Comparison of ENCODE assay signal across 23 cellular contexts in genomic region chr7:92035576-92035975, GRCh38.
"Had no signal": no experiment of that assay in that cellular context is flagged by ENCODE, and none has a peak within 500 bp of the region (broad histone marks: within the 10 kb centered on the region; RNA-seq: fewer than 3 reads in every experiment).

No MANE protein-coding gene starts in this region.

- H3K36me3 ChIP-seq: colonic mucosa, ovary had no signal

- H3K9me3 ChIP-seq: colonic mucosa, gastrocnemius medialis, ovary, right lobe of liver, thoracic aorta, tibial nerve, upper lobe of left lung had no signal

- H3K4me1 Mint-ChIP-seq: memory B cell; nephron progenitor cell; stimulated activated naive B cell treated with anti-CD40 and anti-IgM and Interleukin-4, amounts not matched to agents 10 μg/mL and 1 μg/mL and 100 μg/mL, for 72 hours had no signal

- H3K4me3 ChIP-seq: colonic mucosa, gastrocnemius medialis, lung, ovary, right lobe of liver, thoracic aorta, tibial nerve, upper lobe of left lung had no signal

- H3K27ac Mint-ChIP-seq: dendritic cell treated with granulocyte-macrophage colony-stimulating factor and Interleukin-4, amounts not matched to agents 40 ng/mL and 50 ng/mL, for 4 days; memory B cell; nephron progenitor cell; stimulated activated naive B cell treated with anti-CD40 and anti-IgM and Interleukin-4, amounts not matched to agents 10 μg/mL and 1 μg/mL and 100 μg/mL, for 72 hours; stimulated activated naive CD8-positive, alpha-beta T cell treated with anti-CD3 and anti-CD28 coated beads, Interleukin-15, Interleukin-2, amounts not matched to agents 100 ng/mL and 50 ng/mL, for 24 hours had no signal

- H3K9me3 Mint-ChIP-seq: dendritic cell treated with granulocyte-macrophage colony-stimulating factor and Interleukin-4, amounts not matched to agents 40 ng/mL and 50 ng/mL, for 4 days; memory B cell; naive thymus-derived CD8-positive, alpha-beta T cell; nephron progenitor cell; stimulated activated naive B cell treated with anti-CD40 and anti-IgM and Interleukin-4, amounts not matched to agents 10 μg/mL and 1 μg/mL and 100 μg/mL, for 72 hours; stimulated activated naive CD8-positive, alpha-beta T cell treated with anti-CD3 and anti-CD28 coated beads, Interleukin-15, Interleukin-2, amounts not matched to agents 100 ng/mL and 50 ng/mL, for 24 hours had no signal

- H3K4me1 ChIP-seq: colonic mucosa, right lobe of liver, tibial nerve, upper lobe of left lung had no signal

- DNase-seq: colonic mucosa; effector CD8-positive, alpha-beta T cell; foreskin fibroblast; gastrocnemius medialis; head of caudate nucleus; left ventricle myocardium superior; midbrain; naive thymus-derived CD8-positive, alpha-beta T cell; nephron progenitor cell; occipital lobe; ovary; right lobe of liver; small intestine; stimulated activated CD4-positive, alpha-beta T cell treated with anti-CD3 and anti-CD28 coated beads, Interleukin-15, amount 100 ng/mL, for 24 hours; stimulated activated CD4-positive, alpha-beta T cell treated with anti-CD3 and anti-CD28 coated beads, Interleukin-2, amount 100 ng/mL, for 48 hours; stimulated activated naive B cell treated with anti-CD40 and anti-IgM and Interleukin-4, amounts not matched to agents 10 μg/mL and 1 μg/mL and 100 μg/mL, for 72 hours; upper lobe of left lung had no signal

- H3K4me3 Mint-ChIP-seq: dendritic cell treated with granulocyte-macrophage colony-stimulating factor and Interleukin-4, amounts not matched to agents 40 ng/mL and 50 ng/mL, for 4 days; memory B cell; naive thymus-derived CD8-positive, alpha-beta T cell; nephron progenitor cell; stimulated activated naive B cell treated with anti-CD40 and anti-IgM and Interleukin-4, amounts not matched to agents 10 μg/mL and 1 μg/mL and 100 μg/mL, for 72 hours; stimulated activated naive CD8-positive, alpha-beta T cell treated with anti-CD3 and anti-CD28 coated beads, Interleukin-15, Interleukin-2, amounts not matched to agents 100 ng/mL and 50 ng/mL, for 24 hours had no signal

- ATAC-seq: gastrocnemius medialis; left ventricle myocardium superior; naive thymus-derived CD8-positive, alpha-beta T cell; right lobe of liver; stimulated activated naive B cell treated with anti-CD40 and anti-IgM and Interleukin-4, amounts not matched to agents 10 μg/mL and 1 μg/mL and 100 μg/mL, for 72 hours had no signal

- H3K27ac ChIP-seq: colonic mucosa, gastrocnemius medialis, ovary, right lobe of liver, thoracic aorta, tibial nerve, upper lobe of left lung had no signal

- H3K27me3 Mint-ChIP-seq: dendritic cell treated with granulocyte-macrophage colony-stimulating factor and Interleukin-4, amounts not matched to agents 40 ng/mL and 50 ng/mL, for 4 days; memory B cell; naive thymus-derived CD8-positive, alpha-beta T cell; stimulated activated naive B cell treated with anti-CD40 and anti-IgM and Interleukin-4, amounts not matched to agents 10 μg/mL and 1 μg/mL and 100 μg/mL, for 72 hours; stimulated activated naive CD8-positive, alpha-beta T cell treated with anti-CD3 and anti-CD28 coated beads, Interleukin-15, Interleukin-2, amounts not matched to agents 100 ng/mL and 50 ng/mL, for 24 hours had no signal

- H3K27me3 ChIP-seq: colonic mucosa, gastrocnemius medialis, ovary, right lobe of liver, tibial nerve, upper lobe of left lung had no signal
